In the genomic region with DNA sequence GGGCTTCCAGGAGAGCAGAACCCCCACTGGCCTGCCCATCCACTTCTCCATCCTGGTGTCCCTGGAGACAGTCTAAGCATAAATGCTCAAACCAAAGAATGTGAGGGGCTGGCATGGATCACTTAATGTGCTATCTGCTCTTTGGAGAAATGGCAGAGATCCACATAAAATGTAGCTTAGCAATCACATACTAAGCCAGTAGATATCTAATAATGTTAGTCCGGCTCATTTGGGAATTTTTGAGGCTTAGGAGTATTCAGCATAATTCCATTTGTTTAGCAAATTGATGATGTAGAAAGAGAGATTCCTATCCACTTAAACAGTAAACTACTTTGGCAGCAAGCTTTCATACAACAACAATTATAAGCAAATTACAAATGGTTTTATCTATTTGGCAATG, we compare ENCODE assay signal across 17 cellular contexts.
DNase-seq lines count a peak whose midpoint lies in the region; ATAC-seq and TF ChIP-seq lines count a peak whose summit lies in the region.
"Had no signal": no experiment of that assay in that cellular context is flagged by ENCODE, and none has a peak within 500 bp of the region (broad histone marks: within the 10 kb centered on the region; RNA-seq: fewer than 3 reads in every experiment).

No MANE protein-coding gene starts in this region.

- POLR2A ChIA-PET in AG04449 (lab: Yijun Ruan, JAX), result interaction anchor here (1.0 kb wide), 1 partner anchor 13 kb away, joined by 4 read pairs; no protein-coding TSS in a partner anchor
- POLR2A ChIA-PET in activated CD4-positive, alpha-beta T cell treated with anti-CD3 and anti-CD28 coated beads for 36 hours (lab: Charles Lee), result no interaction called here

- H3K27me3 Mint-ChIP-seq in activated CD4-positive, alpha-beta T cell treated with anti-CD3 and anti-CD28 coated beads for 36 hours, result peaks cover 9% of the 10 kb centered on the region

- WGBS in psoas muscle, 3 donors, result 65 to 86% (median 84%) methylated on average over 1 of the region's 1 CpG
- WGBS in neuronal stem cell (ENCODE audit: extremely low coverage in 2 of 2, insufficient read length in 2 of 2, insufficient replicate concordance in 1 of 2), 2 donors, result no CpG with 5 or more reads among the region's 1 CpG

- H2AFZ ChIP-seq in neuronal stem cell (ENCODE audit: low read length), result no peak overlapping the region

- no peak overlapping the region for H4K8ac ChIP-seq in neuronal stem cell (ENCODE audit: low read depth, low read length)

- no peak overlapping the region for H2BK5ac ChIP-seq in neuronal stem cell (ENCODE audit: low read length)

- no peak overlapping the region for H3K4me3 Mint-ChIP-seq in activated CD4-positive, alpha-beta T cell treated with anti-CD3 and anti-CD28 coated beads for 36 hours
- H3K4me3 Mint-ChIP-seq: activated CD4-positive, alpha-beta T cell treated with anti-CD3 and anti-CD28 coated beads, Interleukin-2, amount 10 ng/mL, durations not matched to agents 7 days and 5 days; activated T-helper 1 cell treated with anti-CD3 and anti-CD28 coated beads, Interleukin-12 subunit alpha, Interleukin-12 subunit beta, Interleukin-2, Interleukin-4 antibody, amounts not matched to agents 30 ng/mL and 10 ng/mL and 1 ng/mL, durations not matched to agents 14 hours and 24 hours and 36 hours; IgD-negative memory B cell; nephron; T-helper 1 cell treated with Interleukin-12 subunit alpha and Interleukin-12 subunit beta and Interleukin-4 antibody, amounts not matched to agents 30 μg/mL and 1 μg/mL, for 36 hours had no signal

- H3K9ac ChIP-seq in adipocyte (ENCODE audit: low read length), result peak overlapping the region; percentile 78
- H3K9ac ChIP-seq in neuronal stem cell (ENCODE audit: low read depth, low read length, poor library complexity), result no peak overlapping the region

- no peak overlapping the region for H4K91ac ChIP-seq in neuronal stem cell (ENCODE audit: low read depth, low read length, poor library complexity)

- DNase-seq in AG04449 (ENCODE audit: low read depth, low spot score), result peak; percentile 62
- peak; percentile 54 for DNase-seq in adipocyte (ENCODE audit: low read depth)
- peak; percentile 95 for DNase-seq in fibroblast of peridontal ligament (ENCODE audit: extremely low read depth)
- DNase-seq in psoas muscle, result no peak
- no peak for DNase-seq in activated CD4-positive, alpha-beta T cell treated with anti-CD3 and anti-CD28 coated beads for 48 hours
- no peak for DNase-seq in neuronal stem cell (ENCODE audit: low spot score)
- DNase-seq in HAP-1 (ENCODE audit: low spot score in 2 of 2), result no peak
- DNase-seq in activated CD4-positive, alpha-beta T cell treated with anti-CD3 and anti-CD28 coated beads for 36 hours, result no peak
- DNase-seq: activated CD4-positive, alpha-beta T cell treated with anti-CD3 and anti-CD28 coated beads, Interleukin-2, amount 10 ng/mL, durations not matched to agents 7 days and 5 days; DMS 273 treated with DMSO at 0.1 percent for 48 hours; NCI-H510A; upper lobe of left lung had no signal

- no peak overlapping the region for H3K4ac ChIP-seq in neuronal stem cell (ENCODE audit: low read length)

- H3K14ac ChIP-seq in neuronal stem cell (ENCODE audit: low read length), result no peak overlapping the region

- CTCF ChIA-PET in AG04449 (lab: Yijun Ruan, JAX), result interaction anchor here (0.8 to 4.1 kb wide), 8 partner anchors 10 to 162 kb away, joined by 3 to 17 read pairs (median 6); no protein-coding TSS in a partner anchor
- CTCF ChIA-PET in activated CD4-positive, alpha-beta T cell treated with anti-CD3 and anti-CD28 coated beads for 36 hours (lab: Charles Lee), result interaction anchor here (0.6 to 3.8 kb wide), 4 partner anchors 32 to 1122 kb away, joined by 3 to 17 read pairs (median 3); no protein-coding TSS in a partner anchor

- no peak overlapping the region for H3K23ac ChIP-seq in neuronal stem cell (ENCODE audit: low read depth, low read length, poor library complexity)

- in situ Hi-C loops in HAP-1 (cut with MboI; ENCODE audit: low sequenced_read_pairs), result no loop called here

- no peak overlapping the region for H3K27ac Mint-ChIP-seq in activated CD4-positive, alpha-beta T cell treated with anti-CD3 and anti-CD28 coated beads for 36 hours
- H3K27ac Mint-ChIP-seq: activated CD4-positive, alpha-beta T cell treated with anti-CD3 and anti-CD28 coated beads, Interleukin-2, amount 10 ng/mL, durations not matched to agents 7 days and 5 days; activated T-helper 1 cell treated with anti-CD3 and anti-CD28 coated beads, Interleukin-12 subunit alpha, Interleukin-12 subunit beta, Interleukin-2, Interleukin-4 antibody, amounts not matched to agents 30 ng/mL and 10 ng/mL and 1 ng/mL, durations not matched to agents 14 hours and 24 hours and 36 hours; IgD-negative memory B cell; nephron; T-helper 1 cell treated with Interleukin-12 subunit alpha and Interleukin-12 subunit beta and Interleukin-4 antibody, amounts not matched to agents 30 μg/mL and 1 μg/mL, for 36 hours had no signal

- no peak for ATAC-seq in psoas muscle
- no peak for ATAC-seq in activated CD4-positive, alpha-beta T cell treated with anti-CD3 and anti-CD28 coated beads for 36 hours
- ATAC-seq: esophagus mucosa had no signal

- H3K4me2 ChIP-seq in neuronal stem cell (ENCODE audit: insufficient read depth, low read length, poor library complexity, severe bottlenecking), result no peak overlapping the region

- no peak overlapping the region for H2BK12ac ChIP-seq in neuronal stem cell (ENCODE audit: low read length)

- no peaks in the 10 kb centered on the region for H3K36me3 ChIP-seq in adipocyte (ENCODE audit: control insufficient read depth, insufficient read depth, low read length, severe bottlenecking)
- H3K36me3 ChIP-seq in psoas muscle (ENCODE audit: insufficient read depth in 1 of 2, low read depth in 1 of 2), result no peaks in the 10 kb centered on the region
- H3K36me3 ChIP-seq in neuronal stem cell (replicated peaks in 1 of 2; ENCODE audit: control insufficient read depth in 2 of 2, insufficient read depth in 2 of 2, low read length in 2 of 2), result no peaks in the 10 kb centered on the region
- no peaks in the 10 kb centered on the region for H3K36me3 ChIP-seq in HAP-1 (replicated peaks)
- H3K36me3 ChIP-seq: upper lobe of left lung had no signal

- peaks cover 25% of the 10 kb centered on the region for H3K4me1 ChIP-seq in adipocyte (ENCODE audit: control insufficient read depth, insufficient read depth, low read length)
- no peaks in the 10 kb centered on the region for H3K4me1 ChIP-seq in psoas muscle
- H3K4me1 ChIP-seq in neuronal stem cell (ENCODE audit: control insufficient read depth in 2 of 2, insufficient read depth in 1 of 2, low read depth in 1 of 2, low read length in 2 of 2), result no peaks in the 10 kb centered on the region
- no peaks in the 10 kb centered on the region for H3K4me1 ChIP-seq in HAP-1

- no peak overlapping the region for H2BK15ac ChIP-seq in neuronal stem cell (ENCODE audit: low read length)

- H3K27ac ChIP-seq in psoas muscle (peak overlapping the region; percentile 54), neuronal stem cell (replicated peaks; ENCODE audit: low read length) (no peak overlapping the region)

- H2AK5ac ChIP-seq in neuronal stem cell (ENCODE audit: low read depth, low read length), result no peak overlapping the region

- no peaks in the 10 kb centered on the region for H3K36me3 Mint-ChIP-seq in activated CD4-positive, alpha-beta T cell treated with anti-CD3 and anti-CD28 coated beads for 36 hours (ENCODE audit: low read depth)
- H3K36me3 Mint-ChIP-seq: IgD-negative memory B cell had no signal

- no peak overlapping the region for H3K18ac ChIP-seq in neuronal stem cell (ENCODE audit: low read length)

- H3K9me3 ChIP-seq in adipocyte (ENCODE audit: control insufficient read depth, low read length), result no peaks in the 10 kb centered on the region
- H3K9me3 ChIP-seq in psoas muscle, result no peaks in the 10 kb centered on the region
- no peaks in the 10 kb centered on the region for H3K9me3 ChIP-seq in neuronal stem cell (replicated peaks in 1 of 2; ENCODE audit: control insufficient read depth in 2 of 2, insufficient read depth in 1 of 2, low read depth in 1 of 2, low read length in 2 of 2)
- no peaks in the 10 kb centered on the region for H3K9me3 ChIP-seq in HAP-1
- H3K9me3 ChIP-seq: upper lobe of left lung had no signal

- H3K27me3 ChIP-seq in adipocyte (replicated peaks; ENCODE audit: control insufficient read depth, insufficient read depth, low read length) (no peaks in the 10 kb centered on the region), psoas muscle (ENCODE audit: insufficient read depth in 3 of 3, low read length in 2 of 3) (no peaks in the 10 kb centered on the region), neuronal stem cell (ENCODE audit: control insufficient read depth in 3 of 3, insufficient read depth in 3 of 3, low read depth in 1 of 3, low read length in 3 of 3) (peaks cover 0 to 1% (median 0%) of the 10 kb centered on the region in 3 experiments), HAP-1 (ENCODE audit: low read depth) (no peaks in the 10 kb centered on the region; the same call in 1 of the 2 replicates)
- H3K27me3 ChIP-seq: upper lobe of left lung had no signal

- no peak overlapping the region for H3K4me3 ChIP-seq in AG04449 (ENCODE audit: low read depth, low read length)
- peak overlapping the region; percentile 65 for H3K4me3 ChIP-seq in adipocyte (ENCODE audit: low read length)
- no peak overlapping the region for H3K4me3 ChIP-seq in psoas muscle
- H3K4me3 ChIP-seq in neuronal stem cell (ENCODE audit: low read length in 2 of 2), result no peak overlapping the region
- no peak overlapping the region for H3K4me3 ChIP-seq in HAP-1
- H3K4me3 ChIP-seq: upper lobe of left lung had no signal

- H3K4me1 Mint-ChIP-seq in activated CD4-positive, alpha-beta T cell treated with anti-CD3 and anti-CD28 coated beads for 36 hours, result no peaks in the 10 kb centered on the region

- H3K9me3 Mint-ChIP-seq in activated CD4-positive, alpha-beta T cell treated with anti-CD3 and anti-CD28 coated beads for 36 hours (ENCODE audit: low read depth), result no peaks in the 10 kb centered on the region
- H3K9me3 Mint-ChIP-seq: activated CD4-positive, alpha-beta T cell treated with anti-CD3 and anti-CD28 coated beads, Interleukin-2, amount 10 ng/mL, durations not matched to agents 7 days and 5 days; activated T-helper 1 cell treated with anti-CD3 and anti-CD28 coated beads, Interleukin-12 subunit alpha, Interleukin-12 subunit beta, Interleukin-2, Interleukin-4 antibody, amounts not matched to agents 30 ng/mL and 10 ng/mL and 1 ng/mL, durations not matched to agents 14 hours and 24 hours and 36 hours; IgD-negative memory B cell; nephron; T-helper 1 cell treated with Interleukin-12 subunit alpha and Interleukin-12 subunit beta and Interleukin-4 antibody, amounts not matched to agents 30 μg/mL and 1 μg/mL, for 36 hours had no signal

- intact Hi-C loops in psoas muscle (cut with DNase I), result no loop called here
- intact Hi-C loops in activated CD4-positive, alpha-beta T cell treated with anti-CD3 and anti-CD28 coated beads for 36 hours (cut with DNase I, micrococcal nuclease), result no loop called here

- no peak overlapping the region for H2BK120ac ChIP-seq in neuronal stem cell (ENCODE audit: low read depth, low read length)

- TF ChIP-seq CTCF in AG04449 (IDR thresholded peaks at IDR 0.05; ENCODE audit: insufficient read depth, low read length, missing control alignments) (no peak), psoas muscle (IDR thresholded peaks at IDR 0.05) (no peak)

- H3K79me1 ChIP-seq in neuronal stem cell (ENCODE audit: low read depth, low read length), result no peaks in the 10 kb centered on the region

Comparison
In these comparisons a context has a peak if more than half of its experiments do, and no peak if none do; other contexts are left out.
1. DNase-seq: peak in AG04449 (single experiment), adipocyte (single experiment) and fibroblast of peridontal ligament (single experiment); none in psoas muscle (0 of 2), activated CD4-positive, alpha-beta T cell treated with anti-CD3 and anti-CD28 coated beads for 48 hours (single experiment), neuronal stem cell (single experiment), HAP-1 (0 of 2) and activated CD4-positive, alpha-beta T cell treated with anti-CD3 and anti-CD28 coated beads for 36 hours (single experiment).